ENCODE assay signal across 1 cellular context in genomic region chr18:8994603-8995002, GRCh38.
A peak's percentile ranks its signal among the peaks of the same experiment; 100 is the strongest.
TF ChIP-seq lines count a peak whose summit lies in the region.

No MANE protein-coding gene starts in this region.

TF ChIP-seq in K562, 482 proteins besides CTCF, POLR2A, EP300 and RAD21 (continued from another document and continues in another):
- no peak for TF ChIP-seq ARID3A (IDR thresholded peaks at IDR 0.05; ENCODE audit: borderline replicate concordance, low read depth, low read length)
- TF ChIP-seq MCM5 (IDR thresholded peaks at IDR 0.05; ENCODE audit: low read depth) = no peak
- TF ChIP-seq RREB1 (CRISPR knock-in tag; IDR thresholded peaks at IDR 0.05) = no peak
- no peak for TF ChIP-seq ZNF780A (CRISPR knock-in tag; IDR thresholded peaks at IDR 0.05)
- TF ChIP-seq ZNF395 (CRISPR knock-in tag; IDR thresholded peaks at IDR 0.05) = no peak
- no peak for TF ChIP-seq E2F5 (CRISPR knock-in tag; IDR thresholded peaks at IDR 0.05)
- no peak for TF ChIP-seq ARID4B (CRISPR knock-in tag; IDR thresholded peaks at IDR 0.05)
- TF ChIP-seq CEBPZ (IDR thresholded peaks at IDR 0.05; ENCODE audit: borderline replicate concordance, low read depth, low read length) = no peak
- no peak for TF ChIP-seq BRD4 (IDR thresholded peaks at IDR 0.05)
- peak; percentile 22; the same call in 1 of the 2 replicates for TF ChIP-seq CBFA2T3 (IDR thresholded peaks at IDR 0.05)
- TF ChIP-seq IRF9 (tag; IDR thresholded peaks at IDR 0.05) = no peak
- no peak for TF ChIP-seq ZNF764 (CRISPR knock-in tag; IDR thresholded peaks at IDR 0.05; ENCODE audit: low read depth)
- peak; percentile 54; the same call in 1 of the 2 replicates for TF ChIP-seq SMARCC2 (IDR thresholded peaks at IDR 0.05; ENCODE audit: low read depth)
- TF ChIP-seq SMAD4 (CRISPR knock-in tag; conservative IDR thresholded peaks at IDR 0.05) = peak; percentile 30; the same call in 1 of the 2 replicates
- no peak for TF ChIP-seq XRCC5 (IDR thresholded peaks at IDR 0.05; ENCODE audit: low read depth, low read length)
- TF ChIP-seq ZNF274 (IDR thresholded peaks at IDR 0.05; ENCODE audit: borderline replicate concordance, low read depth, low read length) = no peak
- TF ChIP-seq CREB5 (CRISPR knock-in tag; IDR thresholded peaks at IDR 0.05) = no peak
- no peak for TF ChIP-seq NR4A1 (CRISPR knock-in tag; IDR thresholded peaks at IDR 0.05)
- no peak for TF ChIP-seq NR4A1 (tag; IDR thresholded peaks at IDR 0.05)
- TF ChIP-seq ARID3B (CRISPR knock-in tag; IDR thresholded peaks at IDR 0.05; ENCODE audit: borderline replicate concordance) = no peak
- TF ChIP-seq ZNF79 (CRISPR knock-in tag; IDR thresholded peaks at IDR 0.05; ENCODE audit: low read depth) = no peak
- no peak for TF ChIP-seq PML (IDR thresholded peaks at IDR 0.05; ENCODE audit: low read length)
- no peak for TF ChIP-seq ATF2 (CRISPR knock-in tag; IDR thresholded peaks at IDR 0.05)
- TF ChIP-seq HDAC2 (IDR thresholded peaks at IDR 0.05) = peak; percentile 61; the same call in 1 of the 2 replicates
- no peak for TF ChIP-seq MXI1 (IDR thresholded peaks at IDR 0.05; ENCODE audit: low read depth, low read length)
- no peak for TF ChIP-seq ZFX (CRISPR knock-in tag; IDR thresholded peaks at IDR 0.05)
- no peak for TF ChIP-seq BCL6 (CRISPR knock-in tag; IDR thresholded peaks at IDR 0.05)
- TF ChIP-seq KLF16 (IDR thresholded peaks at IDR 0.05) = no peak
- no peak for TF ChIP-seq ZBTB1 (CRISPR knock-in tag; IDR thresholded peaks at IDR 0.05; ENCODE audit: borderline replicate concordance, low read depth)
- no peak for TF ChIP-seq FOXK1 (CRISPR knock-in tag; IDR thresholded peaks at IDR 0.05; ENCODE audit: borderline replicate concordance)
